Comparison of ENCODE assay signal across 9 cellular contexts in genomic region chr12:131831635-131832041, GRCh38. TPM values are rescaled to one million over a fixed set of nuclear protein-coding genes. Genes with fewer than 3 reads are reported as not detected.
DNase-seq lines count a peak whose midpoint lies in the region; ATAC-seq and TF ChIP-seq lines count a peak whose summit lies in the region.
"Had no signal": no experiment of that assay in that cellular context is flagged by ENCODE, and none has a peak within 500 bp of the region (broad histone marks: within the 10 kb centered on the region; RNA-seq: fewer than 3 reads in every experiment).

No MANE protein-coding gene starts in this region.

- H2AFZ ChIP-seq in mammary epithelial cell (ENCODE audit: low read depth, low read length) = peak overlapping the region; percentile 79

- H3K36me3 ChIP-seq in MG63 = no peaks in the 10 kb centered on the region
- no peaks in the 10 kb centered on the region for H3K36me3 ChIP-seq in mammary epithelial cell (ENCODE audit: insufficient read depth, low read length)
- H3K36me3 ChIP-seq in muscle layer of colon (ENCODE audit: insufficient read depth, low read length) = no peaks in the 10 kb centered on the region
- H3K36me3 ChIP-seq: cardiac muscle cell had no signal

- H3K4me2 ChIP-seq in mammary epithelial cell (ENCODE audit: insufficient read depth, low read depth, low read length) = peak overlapping the region; percentile 91

- no peaks in the 10 kb centered on the region for H4K20me1 ChIP-seq in mammary epithelial cell (ENCODE audit: insufficient read depth, low read length)

- no peak for ATAC-seq in HG03175 (IDR thresholded peaks at IDR 0.05; ENCODE audit: unreplicated experiment)

- H3K4me3 ChIP-seq in MG63 (peak overlapping the region; percentile 47), mammary epithelial cell (replicated peaks in 1 of 3; ENCODE audit: insufficient read depth in 1 of 3, low read depth in 2 of 3, low read length in 3 of 3) (peak overlapping the region; percentile 51 to 67 (median 61)), muscle layer of colon (ENCODE audit: low read depth in 1 of 2, low read length in 2 of 2) (peak overlapping the region; percentile 14 to 41)
- H3K4me3 ChIP-seq: cardiac muscle cell had no signal

- H3K27me3 ChIP-seq in MG63 (no peaks in the 10 kb centered on the region), mammary epithelial cell (ENCODE audit: insufficient read depth, low read length) (no peaks in the 10 kb centered on the region), muscle layer of colon (ENCODE audit: control insufficient read depth in 1 of 2, insufficient read depth in 2 of 2, low read length in 2 of 2) (peaks cover 10 to 71% of the 10 kb centered on the region in 2 donors)

- peaks cover 44% of the 10 kb centered on the region for H3K4me1 ChIP-seq in mammary epithelial cell (ENCODE audit: insufficient read depth, low read length)
- H3K4me1 ChIP-seq in muscle layer of colon (ENCODE audit: insufficient read depth, low read length) = peaks cover 18% of the 10 kb centered on the region

- no peaks in the 10 kb centered on the region for H3K79me2 ChIP-seq in mammary epithelial cell (ENCODE audit: insufficient read depth, low read length)

- H3K9me3 ChIP-seq in MG63 (no peaks in the 10 kb centered on the region), mammary epithelial cell (replicated peaks; ENCODE audit: insufficient read depth, low read length) (no peaks in the 10 kb centered on the region), muscle layer of colon (ENCODE audit: low read length) (no peaks in the 10 kb centered on the region)

- H3K9ac ChIP-seq in mammary epithelial cell (ENCODE audit: insufficient read depth, low read length) (no peak overlapping the region), muscle layer of colon (ENCODE audit: low read length) (no peak overlapping the region)

- dilution Hi-C loops in mammary epithelial cell (cut with HindIII; ENCODE audit: low sequenced_read_pairs) = no loop called here

- TF ChIP-seq CTCF in mammary epithelial cell (conservative IDR thresholded peaks at IDR 0.05 in 1 of 2, IDR thresholded peaks at IDR 0.05 in 1 of 2; ENCODE audit: extremely low read depth in 1 of 2, insufficient read depth in 1 of 2, low read depth in 1 of 2, low read length in 2 of 2) = no peak
- TF ChIP-seq CTCF in GM13977 (IDR thresholded peaks at IDR 0.05; ENCODE audit: extremely low read depth, insufficient read depth, missing control alignments) = no peak

- CTCF ChIA-PET in mammary epithelial cell (lab: Charles Lee; ENCODE audit: low non-redundant PET) = no interaction called here

- WGBS in mammary epithelial cell (ENCODE audit: low coverage, missing lambda C conversion rate) = 2% methylated on average over 7 of the region's 16 CpGs

- peak; percentile 67 for DNase-seq in Ammon's horn (ENCODE audit: low spot score)
- no peak for DNase-seq in MG63
- peak; percentile 14 for DNase-seq in mammary epithelial cell
- no peak for DNase-seq in UCSD-AML1 (lab: John Stamatoyannopoulos, UW; ENCODE audit: unreplicated experiment)
- no peak for DNase-seq in HK-2 (ENCODE audit: unreplicated experiment)
- no peak for DNase-seq in GM13977 (ENCODE audit: low spot score)

- in situ Hi-C loops in mammary epithelial cell (cut with MboI; ENCODE audit: low sequenced_read_pairs in 2 of 2) = no loop called here
- in situ Hi-C loops in GM13977 (cut with MboI; ENCODE audit: low pct_unique_long_range_greater_than_20kb, low sequenced_read_pairs, unreplicated experiment) = no loop called here

- H3K27ac ChIP-seq in mammary epithelial cell (ENCODE audit: insufficient read depth, low read depth, low read length) (no peak overlapping the region), muscle layer of colon (ENCODE audit: low read depth, low read length) (peak overlapping the region; percentile 63)
- H3K27ac ChIP-seq: cardiac muscle cell had no signal

- intact Hi-C loops in mammary epithelial cell (cut with micrococcal nuclease) = loop anchor here (1.0 to 5.0 kb wide), 6 partner anchors 65 to 1070 kb away; partner anchors contain the start of genes EP400, PUS1 and RAN

- BruUV-seq in mammary epithelial cell (replicated peaks; lab: Mats Ljungman, UMichigan) = no TSS peak

RNA-seq across cellular contexts. Expression of gene MMP17, which starts 3.4 kb away (rescaled TPM):
- total RNA-seq in MG63 (2014; rRNA removed; shearing (Covaris generic); ENCODE audit: low replicate concordance) = 10.4 and 10.8 TPM in 2 replicates
- total RNA-seq in mammary epithelial cell = 10 to 100 TPM in 1 of 2 donors, under 1 TPM in 1; 0.50 to 11.3 TPM
- 8.1 TPM for polyA plus RNA-seq in mammary epithelial cell
- polyA minus RNA-seq in mammary epithelial cell = 0.57 TPM
- total RNA-seq: cardiac muscle cell had no signal

Comparison
In these comparisons a context has a peak if more than half of its experiments do, and no peak if none do; other contexts are left out.
1. DNase-seq: peak in Ammon's horn (single experiment) and mammary epithelial cell (single experiment); none in MG63 (single experiment), UCSD-AML1 (single experiment), HK-2 (single experiment) and GM13977 (single experiment).
2. Peak in every context shown above with its lines, with median percentiles within 50 percentile points of each other: H3K4me3 ChIP-seq.